In the genomic region with DNA sequence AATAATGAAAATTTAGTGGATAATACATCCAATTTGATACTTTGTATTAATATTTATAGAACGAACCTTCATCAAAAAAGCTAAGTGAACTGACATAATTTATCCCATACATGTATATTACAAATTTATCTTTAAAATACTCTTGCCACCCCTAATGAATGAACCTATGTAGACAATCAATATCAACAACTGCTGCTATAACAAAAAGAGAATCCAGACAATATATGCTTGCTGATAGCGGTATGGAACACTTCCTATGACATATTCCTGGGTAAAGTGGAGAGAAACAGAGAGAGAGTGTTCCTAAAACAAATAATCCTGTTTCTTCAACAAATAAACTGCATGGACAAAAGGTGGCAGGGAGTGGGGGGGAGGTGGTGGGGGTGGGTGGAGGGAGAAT, we compare ENCODE assay signal across 7 cellular contexts.
"Had no signal": no experiment of that assay in that cellular context is flagged by ENCODE, and none has a peak within 500 bp of the region (broad histone marks: within the 10 kb centered on the region; RNA-seq: fewer than 3 reads in every experiment).

No MANE protein-coding gene starts in this region.

- H3K4me3 ChIP-seq: K562 had no signal

- H3K27ac ChIP-seq: HL-60 had no signal

- H3K4me3 Mint-ChIP-seq: IgD-negative memory B cell had no signal

- FAIRE-seq: HTR-8/SVneo, K562 had no signal

- DNase-seq: IMR-90, KBM-7, KG1 had no signal

- ATAC-seq: K562 had no signal
